ENCODE assay signal across 1 cellular context in genomic region chr5:139650031-139650688, GRCh38.
TF ChIP-seq lines count a peak whose summit lies in the region.

No MANE protein-coding gene starts in this region.

TF ChIP-seq in HCT116, 20 proteins besides CTCF, POLR2A, EP300 and RAD21 (continued from another document):
- no peak for TF ChIP-seq SP1 (IDR thresholded peaks at IDR 0.05; ENCODE audit: low read depth)
- no peak for TF ChIP-seq ATF3 (IDR thresholded peaks at IDR 0.05)
- no peak for TF ChIP-seq SIN3A (IDR thresholded peaks at IDR 0.05; ENCODE audit: low read depth)
- no peak for TF ChIP-seq ZFX (IDR thresholded peaks at IDR 0.05)
- no peak for TF ChIP-seq SRF (IDR thresholded peaks at IDR 0.05; ENCODE audit: low read depth)
- no peak for TF ChIP-seq FOSL1 (IDR thresholded peaks at IDR 0.05; ENCODE audit: low read depth)
- TF ChIP-seq CBX3 (IDR thresholded peaks at IDR 0.05; ENCODE audit: low read depth), result no peak
